ENCODE assay signal across 10 cellular contexts in genomic region chr11:96187779-96188624, GRCh38.
A peak's percentile ranks its signal among the peaks of the same experiment; 100 is the strongest.
DNase-seq lines count a peak whose midpoint lies in the region; ATAC-seq and TF ChIP-seq lines count a peak whose summit lies in the region.
"Had no signal": no experiment of that assay in that cellular context is flagged by ENCODE, and none has a peak within 500 bp of the region (broad histone marks: within the 10 kb centered on the region; RNA-seq: fewer than 3 reads in every experiment).

No MANE protein-coding gene starts in this region.

- H3K14ac ChIP-seq in IMR-90 (replicated peaks; ENCODE audit: low read depth, low read length): peak overlapping the region; percentile 95; the same call in 1 of the 2 replicates

- H3K9me3 Mint-ChIP-seq in natural killer cell treated with Interleukin-12 subunit alpha and Interleukin-12 subunit beta and Interleukin-15 and Interleukin-18, amount 100 ng/mL, for 72 hours: no peaks in the 10 kb centered on the region

- H3K4me3 ChIP-seq in BLaER1 treated with 17β-estradiol and CSF1 and Interleukin-3, amounts not matched to agents 10 nM and 100 nM: no peak overlapping the region
- H3K4me3 ChIP-seq in IMR-90 (ENCODE audit: insufficient read depth, low read depth, low read length) (no peak overlapping the region), cardiac fibroblast (replicated peaks in 1 of 2; ENCODE audit: low read depth in 2 of 2, low read length in 2 of 2) (no peak overlapping the region)

- H3K27me3 ChIP-seq in BLaER1 treated with 17β-estradiol and CSF1 and Interleukin-3, amounts not matched to agents 10 nM and 100 nM: no peaks in the 10 kb centered on the region
- H3K27me3 ChIP-seq in IMR-90 (ENCODE audit: control insufficient read depth, insufficient read depth, low read length): no peaks in the 10 kb centered on the region
- H3K27me3 ChIP-seq: neutrophil had no signal

- peak overlapping the region; percentile 57 to 87 (median 76) for H3K4me2 ChIP-seq in BLaER1 treated with 17β-estradiol and CSF1 and Interleukin-3, amounts not matched to agents 10 nM and 100 nM
- peak overlapping the region; percentile 73; the same call in 1 of the 2 replicates for H3K4me2 ChIP-seq in IMR-90 (ENCODE audit: low read depth, low read length)

- no peak overlapping the region for H4K5ac ChIP-seq in IMR-90 (ENCODE audit: low read depth, low read length)

- no peak for TF ChIP-seq POLR2A in IMR-90 (IDR thresholded peaks at IDR 0.05; ENCODE audit: low read depth, low read length)

- H4K20me1 ChIP-seq in BLaER1 treated with 17β-estradiol and CSF1 and Interleukin-3, amounts not matched to agents 10 nM and 100 nM: no peaks in the 10 kb centered on the region
- H4K20me1 ChIP-seq in IMR-90 (ENCODE audit: insufficient read depth, low read length): no peaks in the 10 kb centered on the region

- TF ChIP-seq CTCF in IMR-90 (conservative IDR thresholded peaks at IDR 0.05; ENCODE audit: low read depth, low read length) (no peak), cardiac fibroblast (IDR thresholded peaks at IDR 0.05; ENCODE audit: low read depth, low read length) (no peak)

- H3K27ac ChIP-seq in BLaER1 treated with 17β-estradiol and CSF1 and Interleukin-3, amounts not matched to agents 10 nM and 100 nM: peak overlapping the region in 10 of 11 experiments; percentile 20 to 76 (median 49); a peak in 20 of 22 replicates
- peak overlapping the region; percentile 67 for H3K27ac ChIP-seq in IMR-90 (ENCODE audit: insufficient read depth, low read length)
- H3K27ac ChIP-seq: neutrophil had no signal

- no TSS peak for BruUV-seq in IMR-90 (replicated peaks; lab: Mats Ljungman, UMichigan)

- peaks cover 0 to 10% (median 0%) of the 10 kb centered on the region in 11 experiments; a peak in 1 of 22 replicates for H3K36me3 ChIP-seq in BLaER1 treated with 17β-estradiol and CSF1 and Interleukin-3, amounts not matched to agents 10 nM and 100 nM
- no peaks in the 10 kb centered on the region for H3K36me3 ChIP-seq in IMR-90 (ENCODE audit: control insufficient read depth, insufficient read depth, low read length)
- H3K36me3 ChIP-seq: neutrophil had no signal

- H3K18ac ChIP-seq in IMR-90 (ENCODE audit: low read depth, low read length): peak overlapping the region; percentile 96

- peak overlapping the region; percentile 89 for H4K91ac ChIP-seq in IMR-90 (ENCODE audit: insufficient read depth, low read depth, low read length)

- H3K36me3 Mint-ChIP-seq in natural killer cell treated with Interleukin-12 subunit alpha and Interleukin-12 subunit beta and Interleukin-15 and Interleukin-18, amount 100 ng/mL, for 72 hours: peaks cover 8% of the 10 kb centered on the region

- TF ChIP-seq RAD21 in IMR-90 (IDR thresholded peaks at IDR 0.05; ENCODE audit: low read length): 0 out of 2 replicates have a peak, but pooled peaks have one; percentile 6

- H3K9ac ChIP-seq in BLaER1 treated with 17β-estradiol and CSF1 and Interleukin-3, amounts not matched to agents 10 nM and 100 nM: peak overlapping the region in 5 of 11 experiments; percentile 18 to 63 (median 54); a peak in 7 of 22 replicates
- H3K9ac ChIP-seq in IMR-90 (ENCODE audit: low read depth, low read length): peak overlapping the region; percentile 55; the same call in 1 of the 2 replicates

- peak overlapping the region; percentile 68 to 83 for H3K27ac Mint-ChIP-seq in natural killer cell treated with Interleukin-12 subunit alpha and Interleukin-12 subunit beta and Interleukin-15 and Interleukin-18, amount 100 ng/mL, for 72 hours

- peaks cover 51 to 100% (median 60%) of the 10 kb centered on the region in 10 experiments for H3K4me1 ChIP-seq in BLaER1 treated with 17β-estradiol and CSF1 and Interleukin-3, amounts not matched to agents 10 nM and 100 nM
- peaks cover 13% of the 10 kb centered on the region for H3K4me1 ChIP-seq in IMR-90 (ENCODE audit: control insufficient read depth, insufficient read depth, low read length)

- H3K79me1 ChIP-seq in IMR-90 (ENCODE audit: low read depth in 1 of 2, low read length in 2 of 2): peaks cover 16 to 52% of the 10 kb centered on the region in 2 experiments

- peak overlapping the region; percentile 88 for H2BK120ac ChIP-seq in IMR-90 (ENCODE audit: low read depth, low read length)

- DNase-seq in IMR-90: peak; percentile 85
- peak; percentile 91 to 93 for DNase-seq in cardiac fibroblast (ENCODE audit: low read depth in 2 of 2)
- no peak for DNase-seq in natural killer cell treated with Interleukin-12 subunit alpha and Interleukin-12 subunit beta and Interleukin-15 and Interleukin-18, amount 100 ng/mL, for 72 hours (ENCODE audit: low spot score)
- DNase-seq in NCI-H82 (lab: John Stamatoyannopoulos, UW): no peak
- no peak for DNase-seq in SK-N-DZ (ENCODE audit: low spot score)
- DNase-seq: activated CD8-positive, alpha-beta memory T cell treated with anti-CD3 and anti-CD28 coated beads for 24 hours had no signal

- H3K56ac ChIP-seq in IMR-90 (ENCODE audit: extremely low read depth, insufficient read depth, low read length): peak overlapping the region; percentile 74

- H3K4me3 Mint-ChIP-seq in natural killer cell treated with Interleukin-12 subunit alpha and Interleukin-12 subunit beta and Interleukin-15 and Interleukin-18, amount 100 ng/mL, for 72 hours: peak overlapping the region; percentile 70

- H2AK9ac ChIP-seq in IMR-90 (replicated peaks; ENCODE audit: low read depth, low read length, poor library complexity): no peak overlapping the region

- peak overlapping the region; percentile 99 for H2BK5ac ChIP-seq in IMR-90 (ENCODE audit: low read depth, low read length, poor library complexity, severe bottlenecking)

- no CpG with 5 or more reads among the region's 4 CpGs for WGBS in IMR-90 (ENCODE audit: extremely low coverage in 2 of 2, insufficient read length in 1 of 2), 2 experiments

- peak overlapping the region; percentile 80 for H3K4ac ChIP-seq in IMR-90 (ENCODE audit: low read depth, low read length)

- no peak overlapping the region for H2AFZ ChIP-seq in IMR-90 (replicated peaks; ENCODE audit: low read length, poor library complexity)

- no peak overlapping the region for H2AK5ac ChIP-seq in IMR-90 (ENCODE audit: low read depth, low read length)

- ATAC-seq in IMR-90 (ENCODE audit: low read depth) (peak; percentile 91), HG03280 (IDR thresholded peaks at IDR 0.05; ENCODE audit: unreplicated experiment) (no peak), HG03521 (IDR thresholded peaks at IDR 0.05; ENCODE audit: unreplicated experiment) (no peak)
- no peak for ATAC-seq in natural killer cell treated with Interleukin-12 subunit alpha and Interleukin-12 subunit beta and Interleukin-15 and Interleukin-18, amount 100 ng/mL, for 72 hours

- H3K9me3 ChIP-seq in BLaER1 treated with 17β-estradiol and CSF1 and Interleukin-3, amounts not matched to agents 10 nM and 100 nM (replicated peaks in 1 of 11): peaks cover 0 to 10% (median 0%) of the 10 kb centered on the region in 11 experiments; a peak in 2 of 22 replicates
- no peaks in the 10 kb centered on the region for H3K9me3 ChIP-seq in IMR-90 (ENCODE audit: control insufficient read depth, insufficient read depth, low read length)
- H3K9me3 ChIP-seq: neutrophil had no signal

- peaks cover 46 to 54% of the 10 kb centered on the region in 2 donors for H3K4me1 Mint-ChIP-seq in natural killer cell treated with Interleukin-12 subunit alpha and Interleukin-12 subunit beta and Interleukin-15 and Interleukin-18, amount 100 ng/mL, for 72 hours (ENCODE audit: low read depth in 2 of 2)

- H2BK15ac ChIP-seq in IMR-90 (ENCODE audit: low read depth, low read length): peak overlapping the region; percentile 52; the same call in 1 of the 3 replicates

- H2BK20ac ChIP-seq in IMR-90 (ENCODE audit: low read depth, low read length): peak overlapping the region; percentile 77

- 0 out of 2 replicates have a peak, but pooled peaks cover 5% of the 10 kb centered on the region for H3K9me1 ChIP-seq in IMR-90 (ENCODE audit: insufficient read depth, low read length)

- peak overlapping the region; percentile 10; the same call in 1 of the 2 replicates for H3K23ac ChIP-seq in IMR-90 (ENCODE audit: low read depth, low read length)

- dilution Hi-C loops in IMR-90 (cut with HindIII; ENCODE audit: low sequenced_read_pairs, unreplicated experiment): no loop called here

- H4K8ac ChIP-seq in IMR-90 (ENCODE audit: low read depth in 2 of 2, low read length in 2 of 2): peak overlapping the region; percentile 12 to 88; a peak in 3 of 4 replicates

- CTCF ChIA-PET in IMR-90 (lab: Yijun Ruan, JAX): interaction anchor here (0.6 to 0.7 kb wide), 6 partner anchors 30 to 339 kb away, joined by 3 read pairs; no protein-coding TSS in a partner anchor

- H3K27me3 Mint-ChIP-seq in natural killer cell treated with Interleukin-12 subunit alpha and Interleukin-12 subunit beta and Interleukin-15 and Interleukin-18, amount 100 ng/mL, for 72 hours: no peaks in the 10 kb centered on the region

- in situ Hi-C loops in IMR-90 (cut with MboI; ENCODE audit: low sequenced_read_pairs): no loop called here

- POLR2A ChIA-PET in IMR-90 (lab: Charles Lee; ENCODE audit: unreplicated experiment): interaction anchor here (0.6 to 0.8 kb wide), 3 partner anchors 12 to 50 kb away, joined by 3 to 9 read pairs (median 3); no protein-coding TSS in a partner anchor

- intact Hi-C loops in IMR-90 (cut with micrococcal nuclease): no loop called here

TF ChIP-seq in IMR-90, 13 proteins besides CTCF, POLR2A, EP300 and RAD21 (continues in another document):
- TF ChIP-seq FOS (IDR thresholded peaks at IDR 0.05; ENCODE audit: low read depth, low read length): peak; percentile 40; the same call in 1 of the 2 replicates
- TF ChIP-seq CHD1 (IDR thresholded peaks at IDR 0.05; ENCODE audit: low read depth, low read length): no peak
- TF ChIP-seq BHLHE40 (IDR thresholded peaks at IDR 0.05; ENCODE audit: low read depth, low read length): peak; percentile 31; the same call in 1 of the 2 replicates
- no peak for TF ChIP-seq SMC3 (IDR thresholded peaks at IDR 0.05; ENCODE audit: low read depth, low read length)
- no peak for TF ChIP-seq RCOR1 (IDR thresholded peaks at IDR 0.05; ENCODE audit: insufficient replicate concordance, low read length)
- no peak for TF ChIP-seq MAFK (IDR thresholded peaks at IDR 0.05; ENCODE audit: low read depth, low read length)
- TF ChIP-seq ELK1 (IDR thresholded peaks at IDR 0.05; ENCODE audit: borderline replicate concordance, low read depth, low read length): no peak
- no peak for TF ChIP-seq RFX5 (IDR thresholded peaks at IDR 0.05; ENCODE audit: low read depth, low read length)
- TF ChIP-seq CEBPB (IDR thresholded peaks at IDR 0.05; ENCODE audit: low read depth, low read length): peak; percentile 93

Comparison
In these comparisons a context has a peak if more than half of its experiments do, and no peak if none do; other contexts are left out.
1. DNase-seq: peak in IMR-90 (single experiment) and cardiac fibroblast (2 of 2); none in natural killer cell treated with Interleukin-12 subunit alpha and Interleukin-12 subunit beta and Interleukin-15 and Interleukin-18, amount 100 ng/mL, for 72 hours (single experiment), NCI-H82 (single experiment) and SK-N-DZ (single experiment).